Comparison of ENCODE assay signal across 8 cellular contexts in genomic region chr17:59754547-59754946, GRCh38. TPM values are rescaled to one million over a fixed set of nuclear protein-coding genes. Genes with fewer than 3 reads are reported as not detected.
DNase-seq lines count a peak whose midpoint lies in the region; ATAC-seq and TF ChIP-seq lines count a peak whose summit lies in the region.

No MANE protein-coding gene starts in this region.

- TF ChIP-seq POLR2A in ovary (IDR thresholded peaks at IDR 0.05): no peak

- H3K4me1 ChIP-seq in DND-41 (ENCODE audit: insufficient read depth, low read length): peaks cover 17% of the 10 kb centered on the region
- peaks cover 60% of the 10 kb centered on the region for H3K4me1 ChIP-seq in PC-9 (replicated peaks; ENCODE audit: insufficient read depth)
- peaks cover 33% of the 10 kb centered on the region for H3K4me1 ChIP-seq in mammary epithelial cell (ENCODE audit: insufficient read depth, low read length)
- peaks cover 5% of the 10 kb centered on the region for H3K4me1 ChIP-seq in ovary (ENCODE audit: insufficient read depth)

- H3K9me2 ChIP-seq in PC-9 (ENCODE audit: insufficient read depth): no peaks in the 10 kb centered on the region

- DNase-seq in DND-41 (peak; percentile 19), PC-9 (peak; percentile 55 to 99), mammary epithelial cell (peak; percentile 96), omental fat pad (ENCODE audit: low spot score) (no peak), G401 (ENCODE audit: low spot score) (no peak), GM10266 (ENCODE audit: extremely low spot score) (no peak), ovary (no peak)

- H3K9me3 ChIP-seq in DND-41 (ENCODE audit: insufficient read depth, low read length, severe bottlenecking) (no peaks in the 10 kb centered on the region), PC-9 (ENCODE audit: insufficient read depth, low read depth) (no peaks in the 10 kb centered on the region; the same call in 1 of the 2 replicates), mammary epithelial cell (replicated peaks; ENCODE audit: insufficient read depth, low read length) (no peaks in the 10 kb centered on the region), ovary (no peaks in the 10 kb centered on the region)

- H3F3A ChIP-seq in PC-9 (ENCODE audit: insufficient read depth, low read depth): peaks cover 64% of the 10 kb centered on the region

- no peaks in the 10 kb centered on the region for H3K79me2 ChIP-seq in DND-41 (ENCODE audit: insufficient read depth, low read length)
- H3K79me2 ChIP-seq in PC-9 (ENCODE audit: low read depth): peaks cover 49% of the 10 kb centered on the region
- H3K79me2 ChIP-seq in mammary epithelial cell (ENCODE audit: insufficient read depth, low read length): peaks cover 6% of the 10 kb centered on the region

- H3K27me3 ChIP-seq in DND-41 (ENCODE audit: insufficient read depth, low read length, poor library complexity) (no peaks in the 10 kb centered on the region), PC-9 (ENCODE audit: insufficient read depth, low read depth) (no peaks in the 10 kb centered on the region), mammary epithelial cell (ENCODE audit: insufficient read depth, low read length) (no peaks in the 10 kb centered on the region), ovary (no peaks in the 10 kb centered on the region)

- H2AFZ ChIP-seq in DND-41 (ENCODE audit: low read depth, low read length) (no peak overlapping the region), PC-9 (no peak overlapping the region), mammary epithelial cell (ENCODE audit: low read depth, low read length) (no peak overlapping the region)

- ATAC-seq in DND-41 (ENCODE audit: insufficient read depth, low read depth) (peak; percentile 45), omental fat pad (ENCODE audit: low FRiP score) (peak; percentile 65), HG02678 (IDR thresholded peaks at IDR 0.05; ENCODE audit: unreplicated experiment) (no peak)

- dilution Hi-C loops in mammary epithelial cell (cut with HindIII; ENCODE audit: low sequenced_read_pairs): no loop called here

- POLR2A ChIA-PET in PC-9 (lab: Charles Lee; ENCODE audit: unreplicated experiment): interaction anchor here (0.6 to 3.6 kb wide), 18 partner anchors 26 to 648 kb away, joined by 3 to 41 read pairs (median 5); partner anchors contain the start of genes CLTC, TRIM37 and TUBD1

- BruUV-seq in PC-9 (replicated peaks; lab: Mats Ljungman, UMichigan) (no TSS peak), mammary epithelial cell (replicated peaks; lab: Mats Ljungman, UMichigan) (TSS peak; percentile 34)

- in situ Hi-C loops in mammary epithelial cell (cut with MboI; ENCODE audit: low sequenced_read_pairs in 2 of 2): loop anchor here in 1 of 2 donors (5.0 kb wide), 1 partner anchor 93 kb away; no protein-coding TSS in a partner anchor
- in situ Hi-C loops in G401 (cut with HindIII; ENCODE audit: low sequenced_read_pairs): loop anchor here (10.0 kb wide), 1 partner anchor 90 kb away; no protein-coding TSS in a partner anchor

- H3K4me2 ChIP-seq in DND-41 (ENCODE audit: insufficient read depth, low read length) (no peak overlapping the region), PC-9 (peak overlapping the region; percentile 88), mammary epithelial cell (ENCODE audit: insufficient read depth, low read depth, low read length) (peak overlapping the region; percentile 80)

- H4K20me1 ChIP-seq in DND-41 (ENCODE audit: insufficient read depth, low read length) (no peaks in the 10 kb centered on the region), PC-9 (ENCODE audit: insufficient read depth) (no peaks in the 10 kb centered on the region), mammary epithelial cell (ENCODE audit: insufficient read depth, low read length) (no peaks in the 10 kb centered on the region)

- TF ChIP-seq CTCF in DND-41 (IDR thresholded peaks at IDR 0.05; ENCODE audit: borderline replicate concordance, extremely low read depth, low read length, poor library complexity, severe bottlenecking) (no peak), PC-9 (conservative IDR thresholded peaks at IDR 0.05) (no peak), mammary epithelial cell (conservative IDR thresholded peaks at IDR 0.05 in 1 of 2, IDR thresholded peaks at IDR 0.05 in 1 of 2; ENCODE audit: extremely low read depth in 1 of 2, insufficient read depth in 1 of 2, low read depth in 1 of 2, low read length in 2 of 2) (no peak), omental fat pad (IDR thresholded peaks at IDR 0.05) (no peak), GM10266 (IDR thresholded peaks at IDR 0.05; ENCODE audit: control insufficient read depth, insufficient read depth, low read depth, missing control alignments) (no peak), ovary (IDR thresholded peaks at IDR 0.05) (no peak)

- H3K9ac ChIP-seq in DND-41 (ENCODE audit: low read depth, low read length) (0 out of 2 replicates have a peak overlapping the region, but pooled peaks have one; percentile 52), mammary epithelial cell (ENCODE audit: insufficient read depth, low read length) (peak overlapping the region; percentile 72)

- H3K4me3 ChIP-seq in DND-41 (ENCODE audit: low read depth in 1 of 2, low read length in 2 of 2) (no peak overlapping the region), PC-9 (peak overlapping the region; percentile 45), mammary epithelial cell (replicated peaks in 1 of 3; ENCODE audit: insufficient read depth in 1 of 3, low read depth in 2 of 3, low read length in 3 of 3) (peak overlapping the region in 2 of 3 experiments; percentile 16 to 42), ovary (no peak overlapping the region)

- CTCF ChIA-PET in PC-9 (lab: Charles Lee): interaction anchor here (0.6 to 3.8 kb wide), 6 partner anchors 31 to 205 kb away, joined by 3 to 28 read pairs (median 5); no protein-coding TSS in a partner anchor
- CTCF ChIA-PET in mammary epithelial cell (lab: Charles Lee; ENCODE audit: low non-redundant PET): interaction anchor here (0.6 to 1.2 kb wide), 5 partner anchors 35 to 105 kb away, joined by 3 to 18 read pairs (median 5); no protein-coding TSS in a partner anchor

- H3K36me3 ChIP-seq in DND-41 (ENCODE audit: insufficient read depth, low read length) (peaks cover 24% of the 10 kb centered on the region), PC-9 (ENCODE audit: low read depth) (no peaks in the 10 kb centered on the region), mammary epithelial cell (ENCODE audit: insufficient read depth, low read length) (no peaks in the 10 kb centered on the region), ovary (no peaks in the 10 kb centered on the region)

- no peak for TF ChIP-seq EP300 in ovary (IDR thresholded peaks at IDR 0.05)

- intact Hi-C loops in PC-9 (cut with micrococcal nuclease; ENCODE audit: unreplicated experiment): no loop called here
- intact Hi-C loops in mammary epithelial cell (cut with micrococcal nuclease): loop anchor here (5.0 kb wide), 2 partner anchors 33 to 283 kb away; no protein-coding TSS in a partner anchor
- intact Hi-C loops in ovary (cut with DNase I): loop anchor here in 1 of 4 donors (5.0 kb wide), 1 partner anchor 98 kb away; no protein-coding TSS in a partner anchor

- H3K27ac ChIP-seq in DND-41 (ENCODE audit: low read length) (peak overlapping the region; percentile 76), PC-9 (peak overlapping the region; percentile 99), mammary epithelial cell (ENCODE audit: insufficient read depth, low read depth, low read length) (peak overlapping the region; percentile 99), ovary (no peak overlapping the region)

RNA-seq across cellular contexts. Expression of gene VMP1, which starts 47.1 kb away (rescaled TPM):
- total RNA-seq in PC-9 (2021) (222 and 236 TPM in 2 replicates), mammary epithelial cell (100 to 1,000 TPM; 177 to 211 TPM), omental fat pad (100 to 1,000 TPM; 169 to 476 (median 278) TPM), ovary (100 to 1,000 TPM; 101 to 667 (median 162) TPM)
- polyA plus RNA-seq in mammary epithelial cell (44.4 TPM), ovary (10 to 100 TPM; 63.5 to 76.6 TPM)
- polyA minus RNA-seq in mammary epithelial cell: 106 TPM
- total RNA-seq in G401 (2014; rRNA removed; shearing (Covaris generic)): 195 and 306 TPM in 2 replicates

RNA-seq across cellular contexts. Expression of gene PTRH2, which starts 47.3 kb away (rescaled TPM):
- total RNA-seq in PC-9 (2021): 23.3 and 25.9 TPM in 2 replicates
- total RNA-seq in mammary epithelial cell: 10 to 100 TPM; 23.0 to 37.4 TPM
- polyA plus RNA-seq in mammary epithelial cell: 76.2 TPM
- 3.1 TPM for polyA minus RNA-seq in mammary epithelial cell
- 10 to 100 TPM; 28.1 to 80.0 (median 30.6) TPM for total RNA-seq in omental fat pad
- 34.9 and 46.3 TPM in 2 replicates for total RNA-seq in G401 (2014; rRNA removed; shearing (Covaris generic))
- total RNA-seq in ovary: 10 to 100 TPM; 11.9 to 28.2 (median 20.0) TPM
- 10 to 100 TPM; 20.0 to 27.2 TPM for polyA plus RNA-seq in ovary

Comparison
In these comparisons a context has a peak if more than half of its experiments do, and no peak if none do; other contexts are left out.
1. DNase-seq: peak in DND-41 (single experiment), PC-9 (2 of 2) and mammary epithelial cell (single experiment); none in omental fat pad (single experiment), G401 (single experiment), GM10266 (single experiment) and ovary (0 of 5).
2. H3K27ac ChIP-seq: peak in DND-41 (single experiment), PC-9 (single experiment) and mammary epithelial cell (single experiment); none in ovary (0 of 2).
3. H3K4me3 ChIP-seq: peak in PC-9 (single experiment) and mammary epithelial cell (2 of 3); none in DND-41 (0 of 2) and ovary (single experiment).